In the genomic region with DNA sequence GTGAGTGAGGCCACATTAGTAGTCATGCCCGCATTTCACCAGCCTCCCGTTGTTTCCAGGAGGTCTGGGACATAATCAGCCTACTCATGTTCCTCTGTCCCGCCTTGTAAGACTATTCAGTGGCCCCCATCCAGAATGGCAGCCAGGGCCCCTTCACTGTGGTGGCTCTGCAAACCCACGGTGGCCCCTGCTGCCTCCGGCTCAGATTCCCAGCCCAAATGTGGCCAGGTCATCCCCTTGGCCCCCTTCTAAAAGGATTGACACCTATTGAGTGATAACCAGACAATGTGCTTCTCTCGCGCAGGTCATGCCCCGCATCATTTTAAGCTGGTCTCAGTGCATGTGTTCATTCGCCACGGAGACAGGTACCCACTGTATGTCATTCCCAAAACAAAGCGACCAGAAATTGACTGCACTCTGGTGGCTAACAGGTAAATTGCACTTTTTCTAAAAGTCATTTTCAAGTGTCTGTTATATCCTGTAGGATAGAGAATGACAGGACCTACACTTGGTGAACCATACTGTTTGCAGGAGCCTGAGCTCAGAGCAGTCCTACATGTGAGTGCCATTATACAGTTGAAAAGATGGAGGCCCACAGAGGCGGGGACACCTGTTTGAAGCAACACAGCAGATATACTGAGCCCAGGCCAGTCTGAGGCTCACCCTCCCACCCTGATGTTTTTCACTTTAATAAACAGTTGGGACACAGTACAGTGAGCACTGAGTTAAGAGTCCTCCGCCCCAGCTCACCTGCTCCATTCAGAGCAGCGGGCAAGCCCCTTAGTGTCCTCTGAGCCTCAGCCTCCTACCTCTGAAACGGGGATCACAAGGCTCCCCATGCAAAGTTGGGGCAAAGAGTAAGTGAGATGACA, we compare ENCODE assay signal across 8 cellular contexts. TPM values are rescaled to one million over a fixed set of nuclear protein-coding genes. Genes with fewer than 3 reads are reported as not detected.
DNase-seq lines count a peak whose midpoint lies in the region; ATAC-seq, FAIRE-seq and TF ChIP-seq lines count a peak whose summit lies in the region.

No MANE protein-coding gene starts in this region.

- no peak overlapping the region for H3K27ac ChIP-seq in DOHH2 (ENCODE audit: low read depth, low read length)
- H3K27ac ChIP-seq in PC-9, result no peak overlapping the region
- no peak overlapping the region for H3K27ac ChIP-seq in endothelial cell of umbilical vein (ENCODE audit: insufficient read depth, low read depth, low read length)
- no peak overlapping the region for H3K27ac ChIP-seq in effector memory CD4-positive, alpha-beta T cell (ENCODE audit: insufficient read depth, low read length, poor library complexity, severe bottlenecking)

- H3K27me3 ChIP-seq in DOHH2 (ENCODE audit: control insufficient read depth, low read length) (no peaks in the 10 kb centered on the region), PC-9 (ENCODE audit: insufficient read depth, low read depth) (no peaks in the 10 kb centered on the region), endothelial cell of umbilical vein (ENCODE audit: control insufficient read depth in 2 of 2, insufficient read depth in 2 of 2, low read length in 2 of 2) (no peaks in the 10 kb centered on the region)
- no peaks in the 10 kb centered on the region for H3K27me3 ChIP-seq in effector memory CD4-positive, alpha-beta T cell (replicated peaks; ENCODE audit: control insufficient read depth, insufficient read depth, low read length, poor library complexity, severe bottlenecking)

- no peak overlapping the region for H3K4me3 Mint-ChIP-seq in nephron

- BruUV-seq in PC-9 (replicated peaks; lab: Mats Ljungman, UMichigan) (no TSS peak), endothelial cell of umbilical vein (replicated peaks; lab: Mats Ljungman, UMichigan) (no TSS peak)

- H3F3A ChIP-seq in DOHH2 (ENCODE audit: control insufficient read depth, insufficient read depth) (no peaks in the 10 kb centered on the region), PC-9 (ENCODE audit: insufficient read depth, low read depth) (peaks cover 28% of the 10 kb centered on the region)

- peak; percentile 73 for ATAC-seq in HG03095 (IDR thresholded peaks at IDR 0.05; ENCODE audit: unreplicated experiment)

- peaks cover 30% of the 10 kb centered on the region for H3K36me3 Mint-ChIP-seq in nephron (ENCODE audit: low read depth)

- CTCF ChIA-PET in PC-9 (lab: Charles Lee) (interaction anchor here (1.7 kb wide), 1 partner anchor 48 kb away, joined by 11 read pairs; the partner anchor contains the start of gene PXYLP1), endothelial cell of umbilical vein (lab: Charles Lee) (interaction anchor here (0.6 kb wide), 1 partner anchor 614 kb away, joined by 3 read pairs; no protein-coding TSS in a partner anchor)

- DNase-seq in A172 (ENCODE audit: low spot score) (peak; percentile 42), PC-9 (no peak), endothelial cell of umbilical vein (ENCODE audit: low read depth, low spot score) (no peak), posterior vena cava (ENCODE audit: low spot score) (no peak)
- no peak for DNase-seq in effector memory CD4-positive, alpha-beta T cell

- no peak overlapping the region for H2AFZ ChIP-seq in PC-9
- no peak overlapping the region for H2AFZ ChIP-seq in endothelial cell of umbilical vein (ENCODE audit: low read depth, low read length)

- intact Hi-C loops in PC-9 (cut with micrococcal nuclease; ENCODE audit: unreplicated experiment) (loop anchor here (2.0 kb wide), 1 partner anchor 87 kb away; no protein-coding TSS in a partner anchor), endothelial cell of umbilical vein (cut with micrococcal nuclease) (loop anchor here (2.0 kb wide), 1 partner anchor 279 kb away; no protein-coding TSS in a partner anchor), posterior vena cava (cut with DNase I) (no loop called here)

- peak; percentile 74 for TF ChIP-seq CTCF in DOHH2 (IDR thresholded peaks at IDR 0.05; ENCODE audit: low read depth, low read length, poor library complexity, severe bottlenecking)
- TF ChIP-seq CTCF in PC-9 (conservative IDR thresholded peaks at IDR 0.05), result peak; percentile 77
- peak; percentile 22 to 39 for TF ChIP-seq CTCF in endothelial cell of umbilical vein (IDR thresholded peaks at IDR 0.05; ENCODE audit: extremely low read depth in 1 of 2, insufficient read depth in 1 of 2, low read depth in 1 of 2, low read length in 2 of 2)
- TF ChIP-seq CTCF in nephron (IDR thresholded peaks at IDR 0.05; ENCODE audit: unreplicated experiment in 3 of 3), result peak; percentile 49 to 52 (median 50)

- no peaks in the 10 kb centered on the region for H3K4me1 Mint-ChIP-seq in nephron

- H3K79me2 ChIP-seq in DOHH2 (ENCODE audit: control insufficient read depth, low read length) (no peaks in the 10 kb centered on the region), PC-9 (ENCODE audit: low read depth) (no peaks in the 10 kb centered on the region), endothelial cell of umbilical vein (ENCODE audit: control insufficient read depth, insufficient read depth, low read length) (no peaks in the 10 kb centered on the region)

- H3K36me3 ChIP-seq in DOHH2 (ENCODE audit: control insufficient read depth, low read length), result no peaks in the 10 kb centered on the region
- H3K36me3 ChIP-seq in PC-9 (ENCODE audit: low read depth), result peaks cover 15% of the 10 kb centered on the region; the same call in 1 of the 2 replicates
- no peaks in the 10 kb centered on the region for H3K36me3 ChIP-seq in endothelial cell of umbilical vein (ENCODE audit: control insufficient read depth in 2 of 2, extremely low read depth in 1 of 2, insufficient read depth in 2 of 2, low read length in 2 of 2)
- H3K36me3 ChIP-seq in effector memory CD4-positive, alpha-beta T cell (ENCODE audit: control insufficient read depth, insufficient read depth, low read length), result no peaks in the 10 kb centered on the region

- no peaks in the 10 kb centered on the region for H4K20me1 ChIP-seq in DOHH2 (ENCODE audit: control insufficient read depth, insufficient read depth, low read depth, low read length)
- H4K20me1 ChIP-seq in PC-9 (ENCODE audit: insufficient read depth), result no peaks in the 10 kb centered on the region
- H4K20me1 ChIP-seq in endothelial cell of umbilical vein (replicated peaks; ENCODE audit: control insufficient read depth, extremely low read depth, insufficient read depth, low read length), result no peaks in the 10 kb centered on the region

- FAIRE-seq in endothelial cell of umbilical vein (lab: Jason Lieb, UNC), result peak; percentile 66

- no peaks in the 10 kb centered on the region for H3K9me1 ChIP-seq in endothelial cell of umbilical vein (replicated peaks; ENCODE audit: control insufficient read depth, extremely low read depth, insufficient read depth, low read length)

- H3K9me2 ChIP-seq in DOHH2 (replicated peaks; ENCODE audit: control insufficient read depth, low read length), result no peaks in the 10 kb centered on the region
- H3K9me2 ChIP-seq in PC-9 (ENCODE audit: insufficient read depth), result no peaks in the 10 kb centered on the region

- dilution Hi-C loops in endothelial cell of umbilical vein (cut with MboI; ENCODE audit: extremely low pct_ligation_motif_present, low sequenced_read_pairs), result no loop called here

- no peak overlapping the region for H3K4me3 ChIP-seq in DOHH2 (ENCODE audit: low read length)
- H3K4me3 ChIP-seq in PC-9, result no peak overlapping the region
- no peak overlapping the region for H3K4me3 ChIP-seq in endothelial cell of umbilical vein (replicated peaks in 1 of 3; ENCODE audit: insufficient read depth in 1 of 3, low read depth in 1 of 3, low read length in 3 of 3)
- no peak overlapping the region for H3K4me3 ChIP-seq in effector memory CD4-positive, alpha-beta T cell (ENCODE audit: insufficient read depth, low read depth, low read length, poor library complexity, severe bottlenecking)

- H3K9me3 ChIP-seq in DOHH2 (ENCODE audit: control insufficient read depth, insufficient read depth, low read length), result no peaks in the 10 kb centered on the region
- H3K9me3 ChIP-seq in PC-9 (ENCODE audit: insufficient read depth, low read depth), result no peaks in the 10 kb centered on the region
- no peaks in the 10 kb centered on the region for H3K9me3 ChIP-seq in endothelial cell of umbilical vein (replicated peaks; ENCODE audit: control insufficient read depth, insufficient read depth, low read length)
- H3K9me3 ChIP-seq in effector memory CD4-positive, alpha-beta T cell (ENCODE audit: control insufficient read depth, low read length), result no peaks in the 10 kb centered on the region

- H3K9me3 Mint-ChIP-seq in nephron, result no peaks in the 10 kb centered on the region

- H3K4me1 ChIP-seq in DOHH2 (ENCODE audit: control insufficient read depth, low read length), result no peaks in the 10 kb centered on the region; the same call in 1 of the 2 replicates
- peaks cover 44% of the 10 kb centered on the region for H3K4me1 ChIP-seq in PC-9 (replicated peaks; ENCODE audit: insufficient read depth)
- peaks cover 5% of the 10 kb centered on the region for H3K4me1 ChIP-seq in endothelial cell of umbilical vein (ENCODE audit: control insufficient read depth, extremely low read depth, insufficient read depth, low read length)
- peaks cover 8% of the 10 kb centered on the region for H3K4me1 ChIP-seq in effector memory CD4-positive, alpha-beta T cell (ENCODE audit: control insufficient read depth, insufficient read depth, low read length, poor library complexity, severe bottlenecking)

- POLR2A ChIA-PET in PC-9 (lab: Charles Lee; ENCODE audit: unreplicated experiment), result no interaction called here
- POLR2A ChIA-PET in endothelial cell of umbilical vein (lab: Charles Lee), result no interaction called here

- no peaks in the 10 kb centered on the region for H3K27me3 Mint-ChIP-seq in nephron (ENCODE audit: low read depth)

- no peak for TF ChIP-seq POLR2A in endothelial cell of umbilical vein (IDR thresholded peaks at IDR 0.05; ENCODE audit: low read depth, low read length)

- H3K4me2 ChIP-seq in DOHH2 (ENCODE audit: low read length) (no peak overlapping the region), PC-9 (no peak overlapping the region), endothelial cell of umbilical vein (ENCODE audit: insufficient read depth, low read length) (no peak overlapping the region)

- peak overlapping the region in 1 of 3 experiments; percentile 19 for H3K27ac Mint-ChIP-seq in nephron

- H3K9ac ChIP-seq in endothelial cell of umbilical vein (replicated peaks; ENCODE audit: extremely low read depth, insufficient read depth, low read length), result no peak overlapping the region

RNA-seq across cellular contexts. Expression of gene PXYLP1, which starts 47.7 kb away (rescaled TPM):
- 5.6 TPM in 2 replicates for total RNA-seq in A172 (2014; rRNA removed; shearing (Covaris generic))
- 7.8 and 11.1 TPM in 2 replicates for total RNA-seq in PC-9 (2021)
- total RNA-seq in endothelial cell of umbilical vein, result 0.88 and 1.7 TPM in 2 replicates
- polyA plus RNA-seq in endothelial cell of umbilical vein, result 0.84 and 1.5 TPM in 2 replicates
- 0.75 and 0.79 TPM in 2 replicates for polyA plus RNA-seq in endothelial cell of umbilical vein (2011; cell fraction: cytosol; rRNA removed)
- polyA plus RNA-seq in endothelial cell of umbilical vein (2011; cell fraction: nucleus; rRNA removed), result 2.9 and 3.0 TPM in 2 replicates
- 1.7 and 1.9 TPM in 2 replicates for polyA plus RNA-seq in endothelial cell of umbilical vein (2012)
- polyA minus RNA-seq in endothelial cell of umbilical vein, result 1.9 and 3.2 TPM in 2 replicates
- 0.72 TPM for polyA minus RNA-seq in endothelial cell of umbilical vein (2011; cell fraction: cytosol; rRNA and poly(A)+ RNA removed)
- polyA minus RNA-seq in endothelial cell of umbilical vein (2011; cell fraction: nucleus; rRNA and poly(A)+ RNA removed), result 1.7 and 3.5 TPM in 2 replicates
- 10 to 100 TPM; 11.0 to 13.8 TPM for total RNA-seq in posterior vena cava

Comparison
In these comparisons a context has a peak if more than half of its experiments do, and no peak if none do; other contexts are left out.
1. intact Hi-C loops: an anchor here in PC-9 (2.0 kb wide) and endothelial cell of umbilical vein (2.0 kb wide); none called in posterior vena cava.